In genomic region chr17:66493283-66494019, GRCh38 we compare ENCODE assay signal across 12 cellular contexts.
A peak's percentile ranks its signal among the peaks of the same experiment; 100 is the strongest.
DNase-seq lines count a peak whose midpoint lies in the region; ATAC-seq and TF ChIP-seq lines count a peak whose summit lies in the region.
"Had no signal": no experiment of that assay in that cellular context is flagged by ENCODE, and none has a peak within 500 bp of the region (broad histone marks: within the 10 kb centered on the region; RNA-seq: fewer than 3 reads in every experiment).

No MANE protein-coding gene starts in this region.

- in situ Hi-C loops in Panc1 (cut with HindIII; ENCODE audit: low pct_unique_long_range_greater_than_20kb, low sequenced_read_pairs), result no loop called here

- BruUV-seq in Panc1 (replicated peaks; lab: Mats Ljungman, UMichigan) (no TSS peak), Calu3 (replicated peaks; lab: Mats Ljungman, UMichigan) (no TSS peak)

- TF ChIP-seq CTCF in Panc1 (IDR thresholded peaks at IDR 0.05) (no peak), smooth muscle cell (IDR thresholded peaks at IDR 0.05; ENCODE audit: borderline replicate concordance, insufficient read depth, poor library complexity, severe bottlenecking) (no peak), lower leg skin (IDR thresholded peaks at IDR 0.05) (no peak), Calu3 (IDR thresholded peaks at IDR 0.05; ENCODE audit: unreplicated experiment) (no peak)

- H2AFZ ChIP-seq in smooth muscle cell (ENCODE audit: low read depth), result no peak overlapping the region

- H3K27me3 Mint-ChIP-seq in activated CD4-positive, alpha-beta T cell treated with anti-CD3 and anti-CD28 coated beads for 36 hours, result no peaks in the 10 kb centered on the region
- H3K27me3 Mint-ChIP-seq in Calu3 (ENCODE audit: unreplicated experiment), result no peaks in the 10 kb centered on the region
- H3K27me3 Mint-ChIP-seq: B cell had no signal

- H3K9me3 Mint-ChIP-seq in activated CD4-positive, alpha-beta T cell treated with anti-CD3 and anti-CD28 coated beads for 36 hours (ENCODE audit: low read depth), result no peaks in the 10 kb centered on the region
- no peaks in the 10 kb centered on the region for H3K9me3 Mint-ChIP-seq in Calu3 (ENCODE audit: low read depth, unreplicated experiment)
- H3K9me3 Mint-ChIP-seq: nephron had no signal

- peaks cover 60% of the 10 kb centered on the region for H3K4me1 Mint-ChIP-seq in activated CD4-positive, alpha-beta T cell treated with anti-CD3 and anti-CD28 coated beads for 36 hours
- H3K4me1 Mint-ChIP-seq in Calu3 (ENCODE audit: low read depth, unreplicated experiment), result peaks cover 46% of the 10 kb centered on the region
- H3K4me1 Mint-ChIP-seq: B cell had no signal

- no peak overlapping the region for H3K4me3 Mint-ChIP-seq in activated CD4-positive, alpha-beta T cell treated with anti-CD3 and anti-CD28 coated beads for 36 hours
- no peak overlapping the region for H3K4me3 Mint-ChIP-seq in Calu3 (ENCODE audit: low read depth, unreplicated experiment)
- H3K4me3 Mint-ChIP-seq: B cell, nephron had no signal

- H3K9me3 ChIP-seq in Panc1 (ENCODE audit: control insufficient read depth, insufficient read depth, low read depth, low read length), result no peaks in the 10 kb centered on the region
- no peaks in the 10 kb centered on the region for H3K9me3 ChIP-seq in smooth muscle cell (replicated peaks; ENCODE audit: low read depth)

- WGBS in smooth muscle cell (ENCODE audit: low lambda C conversion rate), result 32% methylated on average over 4 of the region's 4 CpGs
- 61 to 66% methylated on average over 4 of the region's 4 CpGs for WGBS in lower leg skin, 2 donors

- H3K4me3 ChIP-seq in Panc1 (ENCODE audit: low read depth in 2 of 2, low read length in 2 of 2), result no peak overlapping the region
- no peak overlapping the region for H3K4me3 ChIP-seq in smooth muscle cell
- H3K4me3 ChIP-seq in lower leg skin (ENCODE audit: low read depth, poor library complexity, severe bottlenecking), result no peak overlapping the region

- peak; percentile 25 for ATAC-seq in activated CD4-positive, alpha-beta T cell treated with anti-CD3 and anti-CD28 coated beads for 36 hours
- ATAC-seq in Panc1, result peak; percentile 52

- DNase-seq in activated CD4-positive, alpha-beta T cell treated with anti-CD3 and anti-CD28 coated beads for 36 hours, result no peak
- DNase-seq in activated CD4-positive, alpha-beta T cell treated with anti-CD3 and anti-CD28 coated beads, Interleukin-2, amount 50 U/mL, for 1 hour, result no peak
- DNase-seq in Panc1 (ENCODE audit: low read depth, low spot score), result no peak
- DNase-seq in dermis blood vessel endothelial cell, result peak; percentile 24
- DNase-seq in smooth muscle cell (lab: John Stamatoyannopoulos, UW; ENCODE audit: unreplicated experiment), result no peak
- DNase-seq in lower leg skin (ENCODE audit: low spot score in 2 of 2), result no peak
- DNase-seq in Calu3, result no peak
- DNase-seq in KG1 (lab: John Stamatoyannopoulos, UW), result no peak
- DNase-seq: NCI-H1092, Right ventricle myocardium superior had no signal

- peaks cover 11% of the 10 kb centered on the region for H3F3A ChIP-seq in smooth muscle cell (ENCODE audit: low read depth)

- H3K27me3 ChIP-seq in Panc1 (ENCODE audit: control insufficient read depth, insufficient read depth, low read length) (no peaks in the 10 kb centered on the region), smooth muscle cell (ENCODE audit: low read depth) (no peaks in the 10 kb centered on the region)

- H3K79me2 ChIP-seq in smooth muscle cell (ENCODE audit: low read depth), result no peaks in the 10 kb centered on the region

- H3K36me3 ChIP-seq in Panc1 (ENCODE audit: control insufficient read depth, insufficient read depth, low read length), result no peaks in the 10 kb centered on the region
- H3K36me3 ChIP-seq in smooth muscle cell (ENCODE audit: low read depth), result no peaks in the 10 kb centered on the region

- H3K27ac ChIP-seq in Panc1 (ENCODE audit: low read length) (0 out of 2 replicates have a peak overlapping the region, but pooled peaks have one; percentile 39), smooth muscle cell (ENCODE audit: low read depth) (peak overlapping the region; percentile 87)

- no peak overlapping the region for H3K9ac ChIP-seq in smooth muscle cell (ENCODE audit: low read depth)

- CTCF ChIA-PET in activated CD4-positive, alpha-beta T cell treated with anti-CD3 and anti-CD28 coated beads for 36 hours (lab: Charles Lee), result no interaction called here
- CTCF ChIA-PET in Panc1 (lab: Charles Lee), result no interaction called here
- CTCF ChIA-PET in Calu3 (lab: Charles Lee), result no interaction called here

- intact Hi-C loops in activated CD4-positive, alpha-beta T cell treated with anti-CD3 and anti-CD28 coated beads for 36 hours (cut with DNase I, micrococcal nuclease), result loop anchor here in 1 of 2 experiments (1.0 kb wide), 1 partner anchor 8 kb away; no protein-coding TSS in a partner anchor
- intact Hi-C loops in Panc1 (cut with micrococcal nuclease; ENCODE audit: unreplicated experiment), result no loop called here
- intact Hi-C loops in lower leg skin (cut with DNase I; ENCODE audit: low total_unique reads), result no loop called here
- intact Hi-C loops in Calu3 (cut with micrococcal nuclease; ENCODE audit: unreplicated experiment), result no loop called here

- TF ChIP-seq POLR2A in lower leg skin (IDR thresholded peaks at IDR 0.05), result no peak

- peaks cover 30% of the 10 kb centered on the region for H3K36me3 Mint-ChIP-seq in activated CD4-positive, alpha-beta T cell treated with anti-CD3 and anti-CD28 coated beads for 36 hours (ENCODE audit: low read depth)
- H3K36me3 Mint-ChIP-seq in Calu3 (ENCODE audit: insufficient read depth, unreplicated experiment), result peaks cover 12% of the 10 kb centered on the region

- no peaks in the 10 kb centered on the region for H4K20me1 ChIP-seq in smooth muscle cell (ENCODE audit: low read depth)

- POLR2A ChIA-PET in activated CD4-positive, alpha-beta T cell treated with anti-CD3 and anti-CD28 coated beads for 36 hours (lab: Charles Lee), result no interaction called here
- POLR2A ChIA-PET in Panc1 (lab: Charles Lee), result no interaction called here

- H3K27ac Mint-ChIP-seq in activated CD4-positive, alpha-beta T cell treated with anti-CD3 and anti-CD28 coated beads for 36 hours, result peak overlapping the region; percentile 73
- no peak overlapping the region for H3K27ac Mint-ChIP-seq in Calu3 (ENCODE audit: unreplicated experiment)
- H3K27ac Mint-ChIP-seq: B cell had no signal

- H3K4me1 ChIP-seq in Panc1 (ENCODE audit: control insufficient read depth, insufficient read depth, low read length) (peaks cover 16% of the 10 kb centered on the region), smooth muscle cell (ENCODE audit: low read depth) (no peaks in the 10 kb centered on the region)

- H3K4me2 ChIP-seq in smooth muscle cell, result peak overlapping the region; percentile 41
